11 cellular contexts compared by ENCODE assay signal in genomic region chr4:165079476-165079875, GRCh38. TPM values are rescaled to one million over a fixed set of nuclear protein-coding genes. Genes with fewer than 3 reads are reported as not detected.
DNase-seq lines count a peak whose midpoint lies in the region; ATAC-seq, FAIRE-seq and TF ChIP-seq lines count a peak whose summit lies in the region.
"Had no signal": no experiment of that assay in that cellular context is flagged by ENCODE, and none has a peak within 500 bp of the region (broad histone marks: within the 10 kb centered on the region; RNA-seq: fewer than 3 reads in every experiment).

No MANE protein-coding gene starts in this region.

- H3K27me3 ChIP-seq in K562 (ENCODE audit: control insufficient read depth in 2 of 2, insufficient read depth in 2 of 2, low read length in 2 of 2) (no peaks in the 10 kb centered on the region), ascending aorta (no peaks in the 10 kb centered on the region)

- no peak overlapping the region for H3K27ac Mint-ChIP-seq in activated naive CD4-positive, alpha-beta T cell treated with anti-CD3 and anti-CD28 coated beads, Interleukin-2, amount 10 ng/mL, durations not matched to agents 7 days and 5 days
- H3K27ac Mint-ChIP-seq in natural killer cell = no peak overlapping the region

- H3K4me3 ChIP-seq in K562 (no peak overlapping the region), ascending aorta (no peak overlapping the region)

- H3K79me2 ChIP-seq in K562 (ENCODE audit: control insufficient read depth, insufficient read depth, low read length) = no peaks in the 10 kb centered on the region

- no peak overlapping the region for H2AFZ ChIP-seq in K562 (ENCODE audit: low read depth, low read length)

- no peak for TF ChIP-seq POLR2A in GM12891 (IDR thresholded peaks at IDR 0.05; ENCODE audit: low read depth, low read length)
- TF ChIP-seq POLR2A in K562 (conservative IDR thresholded peaks at IDR 0.05) = no peak

- H3K27me3 Mint-ChIP-seq in activated naive CD4-positive, alpha-beta T cell treated with anti-CD3 and anti-CD28 coated beads, Interleukin-2, amount 10 ng/mL, durations not matched to agents 7 days and 5 days = no peaks in the 10 kb centered on the region
- H3K27me3 Mint-ChIP-seq in natural killer cell (ENCODE audit: low read depth in 2 of 2) = no peaks in the 10 kb centered on the region

- H3K27ac ChIP-seq in K562 (ENCODE audit: extremely low read depth, low read depth, low read length) = no peak overlapping the region
- H3K27ac ChIP-seq in ascending aorta = no peak overlapping the region

- no peaks in the 10 kb centered on the region for H3K9me3 Mint-ChIP-seq in activated naive CD4-positive, alpha-beta T cell treated with anti-CD3 and anti-CD28 coated beads, Interleukin-2, amount 10 ng/mL, durations not matched to agents 7 days and 5 days
- no peaks in the 10 kb centered on the region for H3K9me3 Mint-ChIP-seq in natural killer cell

- no peak for TF ChIP-seq EP300 in K562 (IDR thresholded peaks at IDR 0.05; ENCODE audit: low read length)

- in situ Hi-C loops in K562 (cut with MboI) = no loop called here

- BruUV-seq in K562 (replicated peaks; lab: Mats Ljungman, UMichigan) = no TSS peak

- no peak overlapping the region for H3K4me2 ChIP-seq in K562 (ENCODE audit: insufficient read depth, low read length)

- FAIRE-seq in GM12891 (lab: Jason Lieb, UNC) = peak; percentile 60
- peak; percentile 48 for FAIRE-seq in K562 (lab: Jason Lieb, UNC)

- POLR2A ChIA-PET in K562 (lab: Yijun Ruan, JAX) = no interaction called here

- 32% methylated on average over 6 of the region's 6 CpGs for WGBS in K562 (ENCODE audit: insufficient coverage, low coverage, missing lambda C conversion rate)

- intact Hi-C loops in K562 (cut with micrococcal nuclease) (no loop called here), ascending aorta (cut with DNase I) (no loop called here), natural killer cell (cut with micrococcal nuclease) (no loop called here)

- TF ChIP-seq CTCF in K562 (IDR thresholded peaks at IDR 0.05 in 2 of 3, conservative IDR thresholded peaks at IDR 0.05 in 1 of 3; ENCODE audit: insufficient read depth in 2 of 3, low read depth in 1 of 3, low read length in 3 of 3) (no peak), ascending aorta (IDR thresholded peaks at IDR 0.05) (no peak), natural killer cell (IDR thresholded peaks at IDR 0.05) (no peak)

- no peaks in the 10 kb centered on the region; a peak in 1 of 5 replicates for H3K4me1 ChIP-seq in K562 (replicated peaks in 1 of 2; ENCODE audit: control insufficient read depth in 2 of 2, insufficient read depth in 2 of 2, low read length in 2 of 2)
- H3K4me1 ChIP-seq in ascending aorta = no peaks in the 10 kb centered on the region

- no peaks in the 10 kb centered on the region for H3K9me1 ChIP-seq in K562 (ENCODE audit: control insufficient read depth, insufficient read depth, low read length)

- H3K36me3 ChIP-seq in K562 (ENCODE audit: control insufficient read depth, insufficient read depth, low read length) = peaks cover 26% of the 10 kb centered on the region
- H3K36me3 ChIP-seq in ascending aorta = peaks cover 25 to 58% of the 10 kb centered on the region in 2 donors

- H3K9me3 ChIP-seq in K562 (replicated peaks; ENCODE audit: control insufficient read depth, insufficient read depth, low read depth, low read length) (no peaks in the 10 kb centered on the region), ascending aorta (no peaks in the 10 kb centered on the region)

- H3K9ac ChIP-seq in K562 (ENCODE audit: insufficient read depth in 1 of 2, low read depth in 2 of 2, low read length in 2 of 2) = no peak overlapping the region

- no peak overlapping the region for H3K4me3 Mint-ChIP-seq in activated naive CD4-positive, alpha-beta T cell treated with anti-CD3 and anti-CD28 coated beads, Interleukin-2, amount 10 ng/mL, durations not matched to agents 7 days and 5 days
- no peak overlapping the region for H3K4me3 Mint-ChIP-seq in natural killer cell

- H4K20me1 ChIP-seq in K562 (replicated peaks; ENCODE audit: control insufficient read depth, insufficient read depth, low read length) = no peaks in the 10 kb centered on the region

- no peak for TF ChIP-seq RAD21 in K562 (CRISPR knock-in tag; conservative IDR thresholded peaks at IDR 0.05 in 1 of 2, IDR thresholded peaks at IDR 0.05 in 1 of 2)

- peaks cover 4% of the 10 kb centered on the region for H3K4me1 Mint-ChIP-seq in activated naive CD4-positive, alpha-beta T cell treated with anti-CD3 and anti-CD28 coated beads, Interleukin-2, amount 10 ng/mL, durations not matched to agents 7 days and 5 days
- no peaks in the 10 kb centered on the region for H3K4me1 Mint-ChIP-seq in natural killer cell

- peaks cover 14% of the 10 kb centered on the region for H3K36me3 Mint-ChIP-seq in activated naive CD4-positive, alpha-beta T cell treated with anti-CD3 and anti-CD28 coated beads, Interleukin-2, amount 10 ng/mL, durations not matched to agents 7 days and 5 days
- no peaks in the 10 kb centered on the region for H3K36me3 Mint-ChIP-seq in natural killer cell

- DNase-seq in GM12891 (ENCODE audit: insufficient read length, low spot score) (no peak), NCI-H1092 (lab: John Stamatoyannopoulos, UW) (peak; percentile 77), K562 (ENCODE audit: extremely low read depth in 1 of 4, low spot score in 3 of 4) (peak in 2 of 4 experiments; percentile 15 to 37), left kidney (ENCODE audit: low read depth, low spot score) (peak; percentile 28), ascending aorta (ENCODE audit: low spot score in 2 of 2) (no peak), natural killer cell (no peak)
- DNase-seq in activated naive CD4-positive, alpha-beta T cell treated with anti-CD3 and anti-CD28 coated beads, Interleukin-2, amount 10 ng/mL, durations not matched to agents 7 days and 5 days = no peak
- DNase-seq: Calu3 had no signal

- ATAC-seq in K562 = peak; percentile 33; the same call in 1 of the 3 replicates
- ATAC-seq in HG03439 (IDR thresholded peaks at IDR 0.05; ENCODE audit: unreplicated experiment) = no peak
- no peak for ATAC-seq in natural killer cell
- ATAC-seq: esophagus mucosa had no signal

- CTCF ChIA-PET in K562 (lab: Yijun Ruan, JAX; ENCODE audit: low intra/inter-chr PET ratio) = no interaction called here
- CTCF ChIA-PET in activated naive CD4-positive, alpha-beta T cell treated with anti-CD3 and anti-CD28 coated beads, Interleukin-2, amount 10 ng/mL, durations not matched to agents 7 days and 5 days (lab: Charles Lee) = no interaction called here

RNA-seq across cellular contexts. Expression of gene TRIM75, which starts 25.8 kb away (rescaled TPM):
- not detected for polyA plus RNA-seq in GM12891 (2012; ENCODE audit: low read depth, missing spikeins)
- total RNA-seq in K562 (2011; cell fraction: chromatin; rRNA removed; ENCODE audit: low replicate concordance) = not detected in 2 replicates
- total RNA-seq in K562 (2011; cell fraction: nucleolus; rRNA removed) = not detected in 2 replicates
- total RNA-seq in K562 (2011; cell fraction: nucleoplasm; rRNA removed) = not detected in 2 replicates
- not detected in 2 replicates for total RNA-seq in K562 (2014; rRNA removed)
- total RNA-seq in K562 (2014; rRNA removed; fragmentation: Illumina TruSeq; extraction: Trizol) = not detected in 2 replicates
- not detected in 2 replicates for total RNA-seq in K562 (2015; rRNA removed; fragmentation: Illumina TruSeq; extraction: Trizol)
- total RNA-seq in K562 (2021) = not detected in 2 replicates
- polyA plus RNA-seq in K562 (2011; rRNA removed) = not detected in 2 replicates
- polyA plus RNA-seq in K562 (2011; cell fraction: cytosol; rRNA removed) = not detected in 2 replicates
- not detected in 2 replicates for polyA plus RNA-seq in K562 (2011; cell fraction: nucleus; rRNA removed)
- polyA plus RNA-seq in K562 (2012) = not detected in 2 replicates
- polyA plus RNA-seq in K562 (2014; fragmentation: Illumina TruSeq; extraction: Trizol) = not detected in 2 replicates
- polyA plus RNA-seq in K562 (2014; fragmentation: Nextera tagmentation; extraction: Ambion mirVana) = not detected
- not detected in 2 replicates for polyA plus RNA-seq in K562 (2014; rRNA removed)
- polyA minus RNA-seq in K562 (2011; rRNA and poly(A)+ RNA removed) = not detected in 2 replicates
- not detected in 2 replicates for polyA minus RNA-seq in K562 (2011; cell fraction: cytosol; rRNA and poly(A)+ RNA removed)
- not detected in 2 replicates for polyA minus RNA-seq in K562 (2011; cell fraction: nucleus; rRNA and poly(A)+ RNA removed)
- total RNA-seq in ascending aorta = not detected
- total RNA-seq in natural killer cell = not detected
- total RNA-seq: Calu3, esophagus mucosa had no signal
- polyA plus RNA-seq: neural cell had no signal

RNA-seq across cellular contexts. Expression of gene TMEM192, which starts 33.2 kb away (rescaled TPM):
- 4.0 TPM for polyA plus RNA-seq in GM12891 (2012; ENCODE audit: low read depth, missing spikeins)
- total RNA-seq in K562 (2011; cell fraction: chromatin; rRNA removed; ENCODE audit: low replicate concordance) = 16.3 and 18.3 TPM in 2 replicates
- 10.3 and 11.7 TPM in 2 replicates for total RNA-seq in K562 (2011; cell fraction: nucleolus; rRNA removed)
- total RNA-seq in K562 (2011; cell fraction: nucleoplasm; rRNA removed) = 20.1 and 20.8 TPM in 2 replicates
- total RNA-seq in K562 (2014; rRNA removed) = 7.9 and 13.7 TPM in 2 replicates
- total RNA-seq in K562 (2014; rRNA removed; fragmentation: Illumina TruSeq; extraction: Trizol) = 19.5 and 19.9 TPM in 2 replicates
- 20.0 and 20.6 TPM in 2 replicates for total RNA-seq in K562 (2015; rRNA removed; fragmentation: Illumina TruSeq; extraction: Trizol)
- total RNA-seq in K562 (2021) = 13.2 and 15.2 TPM in 2 replicates
- 20.8 and 28.5 TPM in 2 replicates for polyA plus RNA-seq in K562 (2011; rRNA removed)
- polyA plus RNA-seq in K562 (2011; cell fraction: cytosol; rRNA removed) = 14.1 and 18.6 TPM in 2 replicates
- 4.6 and 4.7 TPM in 2 replicates for polyA plus RNA-seq in K562 (2011; cell fraction: nucleus; rRNA removed)
- polyA plus RNA-seq in K562 (2012) = 12.0 and 14.0 TPM in 2 replicates
- 24.1 and 25.5 TPM in 2 replicates for polyA plus RNA-seq in K562 (2014; fragmentation: Illumina TruSeq; extraction: Trizol)
- 1 to 10 TPM; 4.4 to 4.5 TPM for polyA plus RNA-seq in K562 (2014; fragmentation: Nextera tagmentation; extraction: Ambion mirVana)
- polyA plus RNA-seq in K562 (2014; rRNA removed) = 13.3 TPM in 2 replicates
- polyA minus RNA-seq in K562 (2011; rRNA and poly(A)+ RNA removed) = 22.1 and 23.0 TPM in 2 replicates
- polyA minus RNA-seq in K562 (2011; cell fraction: cytosol; rRNA and poly(A)+ RNA removed) = 5.8 and 10.6 TPM in 2 replicates
- polyA minus RNA-seq in K562 (2011; cell fraction: nucleus; rRNA and poly(A)+ RNA removed) = 1.3 and 2.2 TPM in 2 replicates
- 15.4 TPM for total RNA-seq in ascending aorta
- total RNA-seq in natural killer cell = 10 to 100 TPM in 2 of 3 donors, 1 to 10 TPM in 1; 9.4 to 11.4 (median 11.0) TPM

RNA-seq across cellular contexts. Expression of gene TRIM60, which starts 47.7 kb away (rescaled TPM):
- not detected for polyA plus RNA-seq in GM12891 (2012; ENCODE audit: low read depth, missing spikeins)
- total RNA-seq in K562 (2011; cell fraction: chromatin; rRNA removed; ENCODE audit: low replicate concordance) = not detected in 2 replicates
- not detected in 2 replicates for total RNA-seq in K562 (2011; cell fraction: nucleolus; rRNA removed)
- total RNA-seq in K562 (2011; cell fraction: nucleoplasm; rRNA removed) = not detected in 2 replicates
- total RNA-seq in K562 (2014; rRNA removed) (not detected in 2 replicates), K562 (2014; rRNA removed; fragmentation: Illumina TruSeq; extraction: Trizol) (not detected in 2 replicates), K562 (2015; rRNA removed; fragmentation: Illumina TruSeq; extraction: Trizol) (not detected in 2 replicates), K562 (2021) (not detected in 2 replicates), ascending aorta (not detected), natural killer cell (not detected)
- polyA plus RNA-seq in K562 (2011; rRNA removed) (not detected in 2 replicates), K562 (2014; fragmentation: Illumina TruSeq; extraction: Trizol) (not detected in 2 replicates), K562 (2014; fragmentation: Nextera tagmentation; extraction: Ambion mirVana) (not detected), K562 (2014; rRNA removed) (not detected in 2 replicates)
- not detected in 2 replicates for polyA plus RNA-seq in K562 (2011; cell fraction: cytosol; rRNA removed)
- polyA plus RNA-seq in K562 (2011; cell fraction: nucleus; rRNA removed) = not detected in 2 replicates
- polyA plus RNA-seq in K562 (2012) = 0.04 TPM in 1 of 2 replicates, not detected in the other
- not detected in 2 replicates for polyA minus RNA-seq in K562 (2011; rRNA and poly(A)+ RNA removed)
- not detected in 2 replicates for polyA minus RNA-seq in K562 (2011; cell fraction: cytosol; rRNA and poly(A)+ RNA removed)
- not detected in 2 replicates for polyA minus RNA-seq in K562 (2011; cell fraction: nucleus; rRNA and poly(A)+ RNA removed)
- total RNA-seq: Calu3, esophagus mucosa had no signal
- polyA plus RNA-seq: neural cell had no signal

Comparison
In these comparisons a context has a peak if more than half of its experiments do, and no peak if none do; other contexts are left out.
1. DNase-seq: peak in NCI-H1092 (single experiment) and left kidney (single experiment); none in GM12891 (single experiment), activated naive CD4-positive, alpha-beta T cell treated with anti-CD3 and anti-CD28 coated beads, Interleukin-2, amount 10 ng/mL, durations not matched to agents 7 days and 5 days (single experiment), ascending aorta (0 of 2) and natural killer cell (single experiment).